In the genomic region with DNA sequence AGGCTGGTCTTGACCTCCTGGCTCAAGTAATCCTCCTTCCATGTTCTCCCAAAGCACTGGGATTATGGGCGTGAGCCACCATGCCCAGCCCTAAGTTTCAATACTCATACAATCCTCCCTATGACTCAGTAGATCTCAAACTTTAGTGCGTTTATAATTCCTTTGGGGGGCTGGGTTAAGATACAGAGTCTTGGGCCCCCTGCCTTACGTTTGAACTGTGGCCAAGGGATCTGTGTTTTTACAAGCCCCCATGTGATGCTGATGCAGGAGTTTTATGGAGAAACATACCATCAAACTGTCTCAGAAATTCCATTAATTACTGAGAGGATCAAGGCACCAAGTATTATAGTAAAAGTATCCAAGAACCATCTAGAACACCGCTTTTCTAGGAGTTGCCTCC, we compare ENCODE assay signal across 31 cellular contexts.
"Had no signal": no experiment of that assay in that cellular context is flagged by ENCODE, and none has a peak within 500 bp of the region (broad histone marks: within the 10 kb centered on the region; RNA-seq: fewer than 3 reads in every experiment).

No MANE protein-coding gene starts in this region.

- H3K27me3 ChIP-seq: brain microvascular endothelial cell, colonic mucosa, foreskin keratinocyte, gastrocnemius medialis had no signal

- DNase-seq: activated CD4-positive, alpha-beta memory T cell treated with anti-CD3 and anti-CD28 coated beads for 36 hours; activated CD4-positive, alpha-beta T cell treated with anti-CD3 and anti-CD28 coated beads for 36 hours; activated CD4-positive, alpha-beta T cell treated with anti-CD3 and anti-CD28 coated beads, Interleukin-2, amount 10 ng/mL, durations not matched to agents 24 days and 14 days; activated CD4-positive, CD25-positive, alpha-beta regulatory T cell; activated CD4-positive, CD25-positive, alpha-beta regulatory T cell treated with anti-CD3 and anti-CD28 coated beads, Interleukin-2, amount 50 U/mL, for 72 hours; activated CD8-positive, alpha-beta memory T cell treated with anti-CD3 and anti-CD28 coated beads, Interleukin-2, amount 10 ng/mL, durations not matched to agents 7 days and 5 days; activated CD8-positive, alpha-beta memory T cell treated with anti-CD3 and anti-CD28 coated beads, Interleukin-2, amount 50 U/mL, for 4 hours; activated CD8-positive, alpha-beta T cell treated with anti-CD3 and anti-CD28 coated beads, Interleukin-2, amount 10 ng/mL, durations not matched to agents 7 days and 5 days; activated effector memory CD4-positive, alpha-beta T cell treated with anti-CD3 and anti-CD28 coated beads, Interleukin-2, amount 50 U/mL, for 16 hours; activated naive CD4-positive, alpha-beta T cell treated with anti-CD3 and anti-CD28 coated beads, Interleukin-2, amount 10 ng/mL, durations not matched to agents 7 days and 5 days; activated naive CD8-positive, alpha-beta T cell treated with anti-CD3 and anti-CD28 coated beads, Interleukin-2, amount 10 ng/mL, durations not matched to agents 7 days and 5 days; activated T-cell treated with anti-CD3 and anti-CD28 coated beads, Interleukin-2, amount 50 U/mL, for 1 hour; activated T-cell treated with anti-CD3 and anti-CD28 coated beads, Interleukin-2, amount 50 U/mL, for 48 hours; brain microvascular endothelial cell; caudate nucleus; cerebellar nuclear complex; colonic mucosa; effector CD8-positive, alpha-beta T cell; erythroblast; gastrocnemius medialis; glutamatergic neuron; heart left ventricle; T-helper 1 cell; T-helper 17 cell; T1000 had no signal

- FAIRE-seq: astrocyte, endometrium, endothelial cell of umbilical vein had no signal

- H3K36me3 ChIP-seq: brain microvascular endothelial cell, colonic mucosa, esophagus muscularis mucosa, gastrocnemius medialis, heart left ventricle had no signal

- H3K4me1 ChIP-seq: colonic mucosa, esophagus muscularis mucosa, gastrocnemius medialis, heart left ventricle had no signal

- ATAC-seq: activated CD4-positive, alpha-beta T cell treated with anti-CD3 and anti-CD28 coated beads for 36 hours; activated CD8-positive, alpha-beta memory T cell treated with anti-CD3 and anti-CD28 coated beads, Interleukin-2, amount 10 ng/mL, durations not matched to agents 7 days and 5 days; activated CD8-positive, alpha-beta T cell treated with anti-CD3 and anti-CD28 coated beads, Interleukin-2, amount 10 ng/mL, durations not matched to agents 7 days and 5 days; activated naive CD4-positive, alpha-beta T cell treated with anti-CD3 and anti-CD28 coated beads, Interleukin-2, amount 50 U/mL, for 72 hours; foreskin keratinocyte; gastrocnemius medialis; heart left ventricle; T-helper 17 cell had no signal

- H3K27ac ChIP-seq: brain microvascular endothelial cell, colonic mucosa, esophagus muscularis mucosa, foreskin keratinocyte, gastrocnemius medialis, heart left ventricle had no signal

- H3K9me3 ChIP-seq: colonic mucosa, esophagus muscularis mucosa, gastrocnemius medialis, heart left ventricle had no signal

- H3K4me3 ChIP-seq: colonic mucosa, esophagus muscularis mucosa, gastrocnemius medialis, heart left ventricle had no signal
